In the genomic region with DNA sequence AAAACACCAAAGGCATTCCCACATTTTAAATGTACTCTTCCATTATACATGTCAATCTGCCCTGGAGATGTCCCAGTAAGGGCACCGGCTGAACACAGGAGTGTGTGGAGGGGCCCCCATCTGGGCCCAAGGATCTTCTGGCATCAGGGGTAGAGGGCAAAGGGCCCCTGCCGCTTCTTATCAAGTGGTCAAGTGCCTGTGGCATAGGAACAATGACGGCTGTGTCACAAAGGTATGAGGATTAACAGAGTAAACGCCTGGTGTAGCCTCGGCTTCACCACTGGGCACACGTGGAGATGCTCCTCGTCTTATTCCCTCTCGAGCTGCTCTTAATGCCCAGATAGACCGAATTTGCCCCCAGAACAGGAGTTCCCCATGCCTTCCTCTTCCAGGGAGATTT, we compare ENCODE assay signal across 18 cellular contexts.
"Had no signal": no experiment of that assay in that cellular context is flagged by ENCODE, and none has a peak within 500 bp of the region (broad histone marks: within the 10 kb centered on the region; RNA-seq: fewer than 3 reads in every experiment).

No MANE protein-coding gene starts in this region.

- H3K27me3 Mint-ChIP-seq: activated naive CD8-positive, alpha-beta T cell treated with anti-CD3 and anti-CD28 coated beads, Interleukin-2, amount 10 ng/mL, durations not matched to agents 7 days and 5 days had no signal

- ATAC-seq: activated CD4-positive, CD25-positive, alpha-beta regulatory T cell treated with anti-CD3 and anti-CD28 coated beads, Interleukin-2, amount 50 U/mL, for 24 hours; SK-N-SH treated with all-trans-retinoic acid at 6 μM for 48 hours had no signal

- H3K36me3 ChIP-seq: prostate gland, upper lobe of left lung had no signal

- DNase-seq: activated CD4-positive, alpha-beta T cell treated with anti-CD3 and anti-CD28 coated beads, Interleukin-2, amount 50 U/mL, for 1 hour; activated CD8-positive, alpha-beta memory T cell treated with anti-CD3 and anti-CD28 coated beads for 24 hours; activated naive CD4-positive, alpha-beta T cell; activated naive CD8-positive, alpha-beta T cell treated with anti-CD3 and anti-CD28 coated beads, Interleukin-2, amount 10 ng/mL, durations not matched to agents 7 days and 5 days; anterior cingulate cortex; dorsolateral prefrontal cortex; endodermal cell; hippocampal formation; occipital lobe; stimulated activated CD4-positive, alpha-beta T cell treated with anti-CD3 and anti-CD28 coated beads, Interleukin-2, amount 100 ng/mL, for 48 hours; stimulated activated naive CD4-positive, alpha-beta T cell treated with Interleukin-2 at 50 U/mL for 16 hours; T-helper 1 cell; T1000; upper lobe of left lung had no signal

- H3K4me3 Mint-ChIP-seq: activated naive CD8-positive, alpha-beta T cell treated with anti-CD3 and anti-CD28 coated beads, Interleukin-2, amount 10 ng/mL, durations not matched to agents 7 days and 5 days; endodermal cell; nephron had no signal

- H3K4me1 Mint-ChIP-seq: activated naive CD8-positive, alpha-beta T cell treated with anti-CD3 and anti-CD28 coated beads, Interleukin-2, amount 10 ng/mL, durations not matched to agents 7 days and 5 days had no signal

- H3K4me1 ChIP-seq: prostate gland, upper lobe of left lung had no signal

- H3K27ac Mint-ChIP-seq: activated naive CD8-positive, alpha-beta T cell treated with anti-CD3 and anti-CD28 coated beads, Interleukin-2, amount 10 ng/mL, durations not matched to agents 7 days and 5 days; endodermal cell; nephron had no signal

- H3K9me3 ChIP-seq: prostate gland, upper lobe of left lung had no signal

- H3K27me3 ChIP-seq: dorsolateral prefrontal cortex, upper lobe of left lung had no signal

- H3K36me3 Mint-ChIP-seq: activated naive CD8-positive, alpha-beta T cell treated with anti-CD3 and anti-CD28 coated beads, Interleukin-2, amount 10 ng/mL, durations not matched to agents 7 days and 5 days had no signal

- H3K9me3 Mint-ChIP-seq: activated naive CD8-positive, alpha-beta T cell treated with anti-CD3 and anti-CD28 coated beads, Interleukin-2, amount 10 ng/mL, durations not matched to agents 7 days and 5 days; endodermal cell; nephron had no signal

- H3K27ac ChIP-seq: dorsolateral prefrontal cortex, prostate gland, upper lobe of left lung had no signal

- H3K4me3 ChIP-seq: dorsolateral prefrontal cortex, prostate gland, upper lobe of left lung had no signal
